24 cellular contexts compared by ENCODE assay signal in genomic region chr1:171344473-171344820, GRCh38. TPM values are rescaled to one million over a fixed set of nuclear protein-coding genes. Genes with fewer than 3 reads are reported as not detected.
DNase-seq lines count a peak whose midpoint lies in the region; ATAC-seq and TF ChIP-seq lines count a peak whose summit lies in the region.
"Had no signal": no experiment of that assay in that cellular context is flagged by ENCODE, and none has a peak within 500 bp of the region (broad histone marks: within the 10 kb centered on the region; RNA-seq: fewer than 3 reads in every experiment).

No MANE protein-coding gene starts in this region.

- H3K9me3 ChIP-seq in right atrium auricular region, result no peaks in the 10 kb centered on the region
- no peaks in the 10 kb centered on the region for H3K9me3 ChIP-seq in left lung
- no peaks in the 10 kb centered on the region for H3K9me3 ChIP-seq in upper lobe of right lung
- H3K9me3 ChIP-seq: A549, vagina had no signal

- H3K4me3 ChIP-seq in right atrium auricular region (no peak overlapping the region), fibroblast of mammary gland (ENCODE audit: control insufficient read depth, low read depth, low read length) (no peak overlapping the region), left lung (no peak overlapping the region), upper lobe of right lung (no peak overlapping the region)
- H3K4me3 ChIP-seq: A549; BLaER1 treated with 17β-estradiol and CSF1 and Interleukin-3, amounts not matched to agents 10 nM and 100 nM; vagina had no signal

- TF ChIP-seq CTCF in right atrium auricular region (IDR thresholded peaks at IDR 0.05), result no peak
- no peak for TF ChIP-seq CTCF in fibroblast of mammary gland (conservative IDR thresholded peaks at IDR 0.05; ENCODE audit: control insufficient read depth, insufficient read depth, low read depth, low read length)
- no peak for TF ChIP-seq CTCF in left lung (IDR thresholded peaks at IDR 0.05)
- TF ChIP-seq CTCF in upper lobe of right lung (IDR thresholded peaks at IDR 0.05), result no peak

- no peaks in the 10 kb centered on the region for H3K27me3 Mint-ChIP-seq in activated CD4-positive, alpha-beta memory T cell treated with anti-CD3 and anti-CD28 coated beads, Interleukin-2, amount 10 ng/mL, durations not matched to agents 7 days and 5 days
- H3K27me3 Mint-ChIP-seq: activated CD4-positive, alpha-beta T cell treated with anti-CD3 and anti-CD28 coated beads, Interleukin-2, amount 10 ng/mL, durations not matched to agents 24 days and 14 days had no signal

- no peaks in the 10 kb centered on the region for H3K36me3 Mint-ChIP-seq in activated CD4-positive, alpha-beta memory T cell treated with anti-CD3 and anti-CD28 coated beads, Interleukin-2, amount 10 ng/mL, durations not matched to agents 7 days and 5 days (ENCODE audit: low read depth)

- CTCF ChIA-PET in activated CD4-positive, alpha-beta memory T cell treated with anti-CD3 and anti-CD28 coated beads, Interleukin-2, amount 10 ng/mL, durations not matched to agents 7 days and 5 days (lab: Charles Lee), result no interaction called here

- no peaks in the 10 kb centered on the region for H3K27me3 ChIP-seq in right atrium auricular region
- H3K27me3 ChIP-seq in left lung, result no peaks in the 10 kb centered on the region
- H3K27me3 ChIP-seq in upper lobe of right lung, result no peaks in the 10 kb centered on the region
- H3K27me3 ChIP-seq: BLaER1 treated with 17β-estradiol and CSF1 and Interleukin-3, amounts not matched to agents 10 nM and 100 nM; vagina had no signal

- no peak overlapping the region for H3K4me3 Mint-ChIP-seq in activated CD4-positive, alpha-beta memory T cell treated with anti-CD3 and anti-CD28 coated beads, Interleukin-2, amount 10 ng/mL, durations not matched to agents 7 days and 5 days
- H3K4me3 Mint-ChIP-seq: activated CD4-positive, alpha-beta T cell treated with anti-CD3 and anti-CD28 coated beads, Interleukin-2, amount 10 ng/mL, durations not matched to agents 24 days and 14 days; central memory CD8-positive, alpha-beta T cell had no signal

- DNase-seq in Right ventricle myocardium inferior (ENCODE audit: missing footprints) (no peak), right atrium auricular region (ENCODE audit: low spot score) (no peak), fibroblast of mammary gland (ENCODE audit: low read depth) (peak; percentile 76), left lung (no peak), upper lobe of right lung (no peak)
- no peak for DNase-seq in activated CD4-positive, alpha-beta memory T cell treated with anti-CD3 and anti-CD28 coated beads, Interleukin-2, amount 10 ng/mL, durations not matched to agents 7 days and 5 days
- DNase-seq: activated CD4-positive, alpha-beta T cell treated with anti-CD3 and anti-CD28 coated beads, Interleukin-2, amount 10 ng/mL, durations not matched to agents 24 days and 14 days; activated CD8-positive, alpha-beta memory T cell treated with anti-CD3 and anti-CD28 coated beads, Interleukin-2, amount 50 U/mL, for 4 hours; activated effector memory CD4-positive, alpha-beta T cell treated with anti-CD3 and anti-CD28 coated beads, Interleukin-2, amount 50 U/mL, for 16 hours; amniotic stem cell; Calu3; glutamatergic neuron; NCI-H1417 treated with DMSO at 0.1 percent for 48 hours; NCI-H2171; nucleus accumbens; OCI-M1; stimulated activated CD4-positive, alpha-beta T cell treated with anti-CD3 and anti-CD28 coated beads, Interleukin-15, amount 100 ng/mL, for 24 hours; T-helper 1 cell had no signal

- no peaks in the 10 kb centered on the region for H3K36me3 ChIP-seq in right atrium auricular region
- H3K36me3 ChIP-seq in left lung, result no peaks in the 10 kb centered on the region
- H3K36me3 ChIP-seq in upper lobe of right lung, result no peaks in the 10 kb centered on the region
- H3K36me3 ChIP-seq: BLaER1 treated with 17β-estradiol and CSF1 and Interleukin-3, amounts not matched to agents 10 nM and 100 nM; vagina had no signal

- H3K27ac Mint-ChIP-seq in activated CD4-positive, alpha-beta memory T cell treated with anti-CD3 and anti-CD28 coated beads, Interleukin-2, amount 10 ng/mL, durations not matched to agents 7 days and 5 days, result no peak overlapping the region
- H3K27ac Mint-ChIP-seq: activated CD4-positive, alpha-beta T cell treated with anti-CD3 and anti-CD28 coated beads, Interleukin-2, amount 10 ng/mL, durations not matched to agents 24 days and 14 days had no signal

- no peaks in the 10 kb centered on the region for H3K4me1 Mint-ChIP-seq in activated CD4-positive, alpha-beta memory T cell treated with anti-CD3 and anti-CD28 coated beads, Interleukin-2, amount 10 ng/mL, durations not matched to agents 7 days and 5 days
- H3K4me1 Mint-ChIP-seq: activated CD4-positive, alpha-beta T cell treated with anti-CD3 and anti-CD28 coated beads, Interleukin-2, amount 10 ng/mL, durations not matched to agents 24 days and 14 days; central memory CD8-positive, alpha-beta T cell had no signal

- H3K27ac ChIP-seq in right atrium auricular region, result no peak overlapping the region
- no peak overlapping the region for H3K27ac ChIP-seq in left lung
- H3K27ac ChIP-seq in upper lobe of right lung, result peak overlapping the region; percentile 37
- H3K27ac ChIP-seq: A549; BLaER1 treated with 17β-estradiol and CSF1 and Interleukin-3, amounts not matched to agents 10 nM and 100 nM; vagina had no signal

- H3K4me1 ChIP-seq in right atrium auricular region (no peaks in the 10 kb centered on the region), left lung (no peaks in the 10 kb centered on the region), upper lobe of right lung (peaks cover 8% of the 10 kb centered on the region)
- H3K4me1 ChIP-seq: A549; BLaER1 treated with 17β-estradiol and CSF1 and Interleukin-3, amounts not matched to agents 10 nM and 100 nM had no signal

- ATAC-seq in Right ventricle myocardium inferior (peak; percentile 76), left lung (peak; percentile 12), upper lobe of right lung (peak; percentile 79), HG02870 (IDR thresholded peaks at IDR 0.05; ENCODE audit: unreplicated experiment) (no peak)
- no peak for ATAC-seq in activated CD4-positive, CD25-positive, alpha-beta regulatory T cell treated with anti-CD3 and anti-CD28 coated beads, Interleukin-2, amount 50 U/mL, for 24 hours
- ATAC-seq: A549 had no signal

- intact Hi-C loops in Right ventricle myocardium inferior (cut with DNase I), result no loop called here
- intact Hi-C loops in left lung (cut with DNase I), result no loop called here
- intact Hi-C loops in upper lobe of right lung (cut with DNase I), result no loop called here

- peaks cover 2% of the 10 kb centered on the region for H3K9me3 Mint-ChIP-seq in activated CD4-positive, alpha-beta memory T cell treated with anti-CD3 and anti-CD28 coated beads, Interleukin-2, amount 10 ng/mL, durations not matched to agents 7 days and 5 days
- H3K9me3 Mint-ChIP-seq: central memory CD8-positive, alpha-beta T cell had no signal

- POLR2A ChIA-PET in activated CD4-positive, alpha-beta memory T cell treated with anti-CD3 and anti-CD28 coated beads, Interleukin-2, amount 10 ng/mL, durations not matched to agents 7 days and 5 days (lab: Charles Lee), result no interaction called here

RNA-seq across cellular contexts. Expression of gene FMO4, which starts 30.5 kb away (rescaled TPM):
- total RNA-seq in Right ventricle myocardium inferior, result 2.7 TPM
- 10 to 100 TPM in 1 of 2 donors, 1 to 10 TPM in 1; 6.9 to 11.8 TPM for total RNA-seq in right atrium auricular region
- total RNA-seq in left lung, result 1 to 10 TPM; 4.0 to 4.8 TPM
- total RNA-seq in upper lobe of right lung, result 4.3 TPM
- 1 to 10 TPM; 1.2 to 1.8 TPM for total RNA-seq in activated CD4-positive, alpha-beta memory T cell treated with anti-CD3 and anti-CD28 coated beads, Interleukin-2, amount 10 ng/mL, durations not matched to agents 7 days and 5 days

Comparison
In these comparisons a context has a peak if more than half of its experiments do, and no peak if none do; other contexts are left out.
1. ATAC-seq: peak in Right ventricle myocardium inferior (single experiment), left lung (single experiment) and upper lobe of right lung (single experiment); none in activated CD4-positive, CD25-positive, alpha-beta regulatory T cell treated with anti-CD3 and anti-CD28 coated beads, Interleukin-2, amount 50 U/mL, for 24 hours (0 of 2) and HG02870 (single experiment).